In the genomic region with DNA sequence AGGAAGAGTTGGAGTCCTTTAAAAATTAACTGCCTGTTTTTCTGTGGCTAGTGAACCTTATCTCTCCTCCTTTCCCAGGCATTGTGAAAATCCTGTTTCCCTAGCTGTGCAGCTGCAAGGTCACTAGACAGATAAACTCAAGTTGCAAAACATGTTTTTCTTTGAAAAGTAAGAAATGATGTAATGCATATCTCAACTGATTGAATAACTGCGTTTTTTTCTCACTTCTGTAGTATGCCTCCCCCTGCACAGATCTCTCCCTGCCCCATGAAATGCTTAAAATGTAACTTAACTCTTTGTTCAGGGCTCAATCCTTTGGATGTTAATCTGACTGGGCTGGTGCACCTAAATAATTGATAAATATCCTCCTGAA, we compare ENCODE assay signal across 10 cellular contexts.
DNase-seq lines count a peak whose midpoint lies in the region; TF ChIP-seq lines count a peak whose summit lies in the region.
"Had no signal": no experiment of that assay in that cellular context is flagged by ENCODE, and none has a peak within 500 bp of the region (broad histone marks: within the 10 kb centered on the region; RNA-seq: fewer than 3 reads in every experiment).

No MANE protein-coding gene starts in this region.

- H3K27ac ChIP-seq in subcutaneous abdominal adipose tissue (ENCODE audit: low read depth, low read length) (peak overlapping the region; percentile 67), tibial artery (no peak overlapping the region)
- H3K27ac ChIP-seq: gastroesophageal sphincter had no signal

- H3K9me3 ChIP-seq in subcutaneous abdominal adipose tissue (ENCODE audit: control insufficient read depth in 5 of 5, low read length in 5 of 5) (peaks cover 0 to 9% (median 7%) of the 10 kb centered on the region in 5 donors), tibial artery (peaks cover 0 to 3% (median 0%) of the 10 kb centered on the region in 3 donors)

- H3K36me3 ChIP-seq in subcutaneous abdominal adipose tissue (ENCODE audit: control insufficient read depth in 5 of 5, insufficient read depth in 5 of 5, low read length in 5 of 5) (no peaks in the 10 kb centered on the region), tibial artery (no peaks in the 10 kb centered on the region)
- H3K36me3 ChIP-seq: gastroesophageal sphincter had no signal

- H3K4me3 ChIP-seq in choroid plexus epithelial cell (ENCODE audit: low read depth, low read length) (no peak overlapping the region), subcutaneous abdominal adipose tissue (ENCODE audit: low read depth in 1 of 5, low read length in 5 of 5) (no peak overlapping the region), tibial artery (no peak overlapping the region)
- H3K4me3 ChIP-seq: gastroesophageal sphincter had no signal

- H3K9ac ChIP-seq in subcutaneous abdominal adipose tissue (ENCODE audit: low read length in 5 of 5), result no peak overlapping the region

- TF ChIP-seq CTCF in choroid plexus epithelial cell (conservative IDR thresholded peaks at IDR 0.05; ENCODE audit: low read depth, low read length) (no peak), tibial artery (IDR thresholded peaks at IDR 0.05) (no peak)

- intact Hi-C loops in tibial artery (cut with DNase I; ENCODE audit: low total_unique reads), result no loop called here

- peaks cover 0 to 33% (median 30%) of the 10 kb centered on the region in 5 donors for H3K4me1 ChIP-seq in subcutaneous abdominal adipose tissue (ENCODE audit: control insufficient read depth in 5 of 5, insufficient read depth in 5 of 5, low read length in 5 of 5)
- peaks cover 0 to 22% (median 10%) of the 10 kb centered on the region in 4 donors for H3K4me1 ChIP-seq in tibial artery

- H3K27me3 ChIP-seq in subcutaneous abdominal adipose tissue (ENCODE audit: control insufficient read depth in 5 of 5, insufficient read depth in 4 of 5, low read length in 5 of 5), result no peaks in the 10 kb centered on the region
- no peaks in the 10 kb centered on the region for H3K27me3 ChIP-seq in tibial artery
- H3K27me3 ChIP-seq: gastroesophageal sphincter had no signal

- DNase-seq in NCI-H226 (peak; percentile 80), choroid plexus epithelial cell (ENCODE audit: low read depth) (peak; percentile 91), kidney tubule cell (ENCODE audit: low spot score) (peak; percentile 59), tibial artery (no peak), NCI-H82 treated with DMSO at 0.1 percent for 48 hours (lab: John Stamatoyannopoulos, UW; ENCODE audit: unreplicated experiment) (no peak), nucleus accumbens (lab: John Stamatoyannopoulos, UW) (no peak)
- DNase-seq in stimulated activated CD4-positive, alpha-beta T cell treated with anti-CD3 and anti-CD28 coated beads, Interleukin-4, amount 100 ng/mL, for 24 hours, result no peak
- DNase-seq: H9 had no signal

Comparison
In these comparisons a context has a peak if more than half of its experiments do, and no peak if none do; other contexts are left out.
1. DNase-seq: peak in NCI-H226 (single experiment), choroid plexus epithelial cell (single experiment) and kidney tubule cell (single experiment); none in tibial artery (0 of 2), NCI-H82 treated with DMSO at 0.1 percent for 48 hours (single experiment), nucleus accumbens (0 of 56) and stimulated activated CD4-positive, alpha-beta T cell treated with anti-CD3 and anti-CD28 coated beads, Interleukin-4, amount 100 ng/mL, for 24 hours (single experiment).